In the genomic region with DNA sequence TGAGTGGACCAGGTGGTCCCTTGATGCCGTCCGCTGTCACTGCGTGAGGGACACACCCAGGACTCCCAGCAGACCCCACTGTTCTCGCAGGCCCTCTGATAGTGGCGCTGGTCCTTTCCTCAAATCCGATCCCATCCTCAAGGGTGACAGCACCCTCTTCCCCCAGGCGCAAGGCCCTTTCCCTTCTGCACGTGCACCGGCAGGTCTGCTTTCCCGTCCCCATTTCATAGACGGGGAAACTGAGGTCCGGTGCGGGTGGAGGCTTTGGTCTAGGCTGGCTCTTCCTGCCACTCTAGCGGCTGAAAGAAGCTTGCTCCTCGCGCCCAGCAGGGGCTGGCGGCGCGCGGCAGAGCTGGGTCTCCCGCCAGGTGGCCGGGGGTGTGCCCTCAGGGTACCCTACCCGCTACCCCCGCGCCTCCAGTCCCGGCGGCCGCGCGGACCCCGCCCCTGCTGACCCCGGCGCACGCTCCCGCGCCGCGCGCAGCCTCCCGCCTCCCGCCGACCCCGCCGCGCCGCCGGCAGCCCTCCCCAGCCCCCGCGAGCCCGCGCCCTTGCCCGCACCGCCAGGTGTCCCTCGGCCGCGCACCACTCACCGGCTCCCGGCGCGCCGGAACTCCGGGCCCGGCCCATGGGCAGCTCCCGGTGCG, we compare ENCODE assay signal across 8 cellular contexts. TPM values are rescaled to one million over a fixed set of nuclear protein-coding genes. Genes with fewer than 3 reads are reported as not detected.
DNase-seq lines count a peak whose midpoint lies in the region; ATAC-seq and TF ChIP-seq lines count a peak whose summit lies in the region.

No MANE protein-coding gene starts in this region.

- H3K27me3 ChIP-seq in iPS-18a (ENCODE audit: control insufficient read depth, insufficient read depth, low read length), result peaks cover 26% of the 10 kb centered on the region
- H3K27me3 ChIP-seq in stomach, result peaks cover 0 to 60% (median 23%) of the 10 kb centered on the region in 3 donors

- intact Hi-C loops in Right ventricle myocardium superior (cut with DNase I) (loop anchor here (5.0 kb wide), 1 partner anchor 76 kb away; no protein-coding TSS in a partner anchor), cardiac septum (cut with DNase I) (loop anchor here (5.0 kb wide), 1 partner anchor 81 kb away; no protein-coding TSS in a partner anchor), stomach (cut with DNase I; ENCODE audit: low total_unique reads) (no loop called here)

- H3K4me3 ChIP-seq in iPS-18a (ENCODE audit: low read length), result peak overlapping the region; percentile 48
- H3K4me3 ChIP-seq in stomach, result peak overlapping the region; percentile 37 to 47 (median 42)

- H3K36me3 ChIP-seq in iPS-18a (ENCODE audit: control insufficient read depth, low read depth, low read length), result no peaks in the 10 kb centered on the region
- H3K36me3 ChIP-seq in stomach, result no peaks in the 10 kb centered on the region

- no peak overlapping the region for H3K27ac Mint-ChIP-seq in activated naive CD4-positive, alpha-beta T cell treated with anti-CD3 and anti-CD28 coated beads, Interleukin-2, amount 50 U/mL, for 72 hours

- H3K9me3 Mint-ChIP-seq in activated naive CD4-positive, alpha-beta T cell treated with anti-CD3 and anti-CD28 coated beads, Interleukin-2, amount 50 U/mL, for 72 hours, result peaks cover 0 to 4% of the 10 kb centered on the region in 2 donors

- H3K36me3 Mint-ChIP-seq in activated naive CD4-positive, alpha-beta T cell treated with anti-CD3 and anti-CD28 coated beads, Interleukin-2, amount 50 U/mL, for 72 hours, result peaks cover 2 to 5% of the 10 kb centered on the region in 2 donors

- TF ChIP-seq POLR2A in stomach (IDR thresholded peaks at IDR 0.05), result no peak

- TF ChIP-seq CTCF in stomach (IDR thresholded peaks at IDR 0.05), result no peak

- peak; percentile 18 for ATAC-seq in Right ventricle myocardium superior (ENCODE audit: poor library complexity)
- peak; percentile 7 for ATAC-seq in HG03565 (IDR thresholded peaks at IDR 0.05; ENCODE audit: unreplicated experiment)
- peak; percentile 23 to 59 for ATAC-seq in activated naive CD4-positive, alpha-beta T cell treated with anti-CD3 and anti-CD28 coated beads, Interleukin-2, amount 50 U/mL, for 72 hours

- no peak for TF ChIP-seq EP300 in stomach (IDR thresholded peaks at IDR 0.05)

- H3K4me1 ChIP-seq in iPS-18a (ENCODE audit: control insufficient read depth, low read depth, low read length) (no peaks in the 10 kb centered on the region), stomach (peaks cover 7 to 16% (median 11%) of the 10 kb centered on the region in 4 donors)

- WGBS in stomach, 5 donors, result 3 to 10% (median 5%) methylated on average over 19 to 63 of the region's 65 CpGs

- H3K9me3 ChIP-seq in iPS-18a (ENCODE audit: control insufficient read depth, low read depth, low read length) (no peaks in the 10 kb centered on the region), stomach (no peaks in the 10 kb centered on the region)

- DNase-seq in Right ventricle myocardium superior (no peak), cardiac septum (ENCODE audit: low spot score) (no peak), stomach (no peak), DMS153 (lab: John Stamatoyannopoulos, UW) (no peak), NCI-H187 (lab: John Stamatoyannopoulos, UW) (no peak)
- DNase-seq in activated naive CD4-positive, alpha-beta T cell treated with anti-CD3 and anti-CD28 coated beads, Interleukin-2, amount 50 U/mL, for 72 hours (ENCODE audit: low spot score in 2 of 2), result no peak

- H3K27ac ChIP-seq in iPS-18a (ENCODE audit: low read length) (no peak overlapping the region), stomach (no peak overlapping the region)

- H3K9ac ChIP-seq in iPS-18a (ENCODE audit: low read length), result no peak overlapping the region

RNA-seq across cellular contexts. Expression of gene RASGEF1C, which starts 0.5 kb away (rescaled TPM):
- 0.59 TPM for total RNA-seq in Right ventricle myocardium superior
- total RNA-seq in cardiac septum, result 0.40 TPM
- not detected for total RNA-seq in activated naive CD4-positive, alpha-beta T cell treated with anti-CD3 and anti-CD28 coated beads, Interleukin-2, amount 50 U/mL, for 72 hours
- 1 to 10 TPM in 2 of 5 donors, not detected in 3; 1.5 to 6.8 TPM for total RNA-seq in stomach
- polyA plus RNA-seq in stomach, result under 1 TPM in 2 of 3 donors, not detected in 1; 0.20 to 0.25 TPM
